8 cellular contexts compared by ENCODE assay signal in genomic region chr10:22316286-22317120, GRCh38. TPM values are rescaled to one million over a fixed set of nuclear protein-coding genes. Genes with fewer than 3 reads are reported as not detected.
A peak's percentile ranks its signal among the peaks of the same experiment; 100 is the strongest.
DNase-seq lines count a peak whose midpoint lies in the region; ATAC-seq and TF ChIP-seq lines count a peak whose summit lies in the region.

Gene COMMD3, plus strand, starts transcription at chr10:22316388. Its CDS starts 30 bp downstream, at chr10:22316418.

- peak within 1 kb of the TSS; percentile 96 for H3K4me2 ChIP-seq in DND-41 (ENCODE audit: insufficient read depth, low read length)

- peaks cover 47% of the 10 kb centered on the region for H3K27me3 Mint-ChIP-seq in nephron (ENCODE audit: low read depth)

- no peaks in the 10 kb centered on the region for H3K36me3 Mint-ChIP-seq in nephron (ENCODE audit: low read depth)

- H3K27me3 ChIP-seq in DND-41 (ENCODE audit: insufficient read depth, low read length, poor library complexity) = peaks cover 34% of the 10 kb centered on the region
- H3K27me3 ChIP-seq in suprapubic skin = no peaks in the 10 kb centered on the region

- H3K4me1 Mint-ChIP-seq in nephron = peaks cover 34% of the 10 kb centered on the region

- POLR2A ChIA-PET in RWPE1 (lab: Yijun Ruan, JAX; ENCODE audit: low non-redundant PET) = interaction anchor here (0.6 kb wide), 2 partner anchors 113 to 239 kb away, joined by 3 to 5 read pairs; no protein-coding TSS in a partner anchor

- peaks cover 2% of the 10 kb centered on the region; the same call in 1 of the 2 replicates for H4K20me1 ChIP-seq in DND-41 (ENCODE audit: insufficient read depth, low read length)

- TF ChIP-seq CTCF in DND-41 (IDR thresholded peaks at IDR 0.05; ENCODE audit: borderline replicate concordance, extremely low read depth, low read length, poor library complexity, severe bottlenecking) (no peak), RWPE1 (conservative IDR thresholded peaks at IDR 0.05; ENCODE audit: low read depth) (no peak), nephron (IDR thresholded peaks at IDR 0.05; ENCODE audit: unreplicated experiment in 3 of 3) (no peak), suprapubic skin (IDR thresholded peaks at IDR 0.05) (no peak)

- H3K9me3 ChIP-seq in DND-41 (ENCODE audit: insufficient read depth, low read length, severe bottlenecking) (no peaks in the 10 kb centered on the region), suprapubic skin (no peaks in the 10 kb centered on the region)

- WGBS in suprapubic skin = under 1% methylated on average over 35 of the region's 64 CpGs

- TF ChIP-seq EP300 in suprapubic skin (IDR thresholded peaks at IDR 0.05) = no peak

- H3K27ac Mint-ChIP-seq in nephron = peak within 1 kb of the TSS; percentile 97 to 99 (median 98)

- ATAC-seq in DND-41 (ENCODE audit: insufficient read depth, low read depth) (peak; percentile 64), GM21515 (IDR thresholded peaks at IDR 0.05; ENCODE audit: unreplicated experiment) (peak; percentile 57)

- CTCF ChIA-PET in RWPE1 (lab: Yijun Ruan, JAX) = interaction anchor here (0.6 to 1.0 kb wide), 3 partner anchors 9 to 357 kb away, joined by 3 read pairs; no protein-coding TSS in a partner anchor

- peak; percentile 16 to 44 for TF ChIP-seq POLR2A in suprapubic skin (IDR thresholded peaks at IDR 0.05)

- H3K9ac ChIP-seq in DND-41 (ENCODE audit: low read depth, low read length) = peak within 1 kb of the TSS; percentile 77

- H2AFZ ChIP-seq in DND-41 (ENCODE audit: low read depth, low read length) = peak within 1 kb of the TSS; percentile 95

- no peaks in the 10 kb centered on the region for H3K9me3 Mint-ChIP-seq in nephron

- H3K4me3 ChIP-seq in DND-41 (ENCODE audit: low read depth in 1 of 2, low read length in 2 of 2) = peak within 1 kb of the TSS; percentile 74 to 93
- H3K4me3 ChIP-seq in suprapubic skin = peak within 1 kb of the TSS; percentile 84

- peaks cover 23% of the 10 kb centered on the region for H3K79me2 ChIP-seq in DND-41 (ENCODE audit: insufficient read depth, low read length)

- DNase-seq in DND-41 (peak; percentile 81), HuH-7 (ENCODE audit: low spot score) (peak; percentile 85), RWPE1 (ENCODE audit: low spot score) (peak; percentile 62), fibroblast of the conjunctiva (ENCODE audit: low read depth) (peak; percentile 65), suprapubic skin (ENCODE audit: low spot score in 2 of 2) (peak; percentile 92 to 95)
- peak; percentile 93 for DNase-seq in activated effector memory CD4-positive, alpha-beta T cell treated with anti-CD3 and anti-CD28 coated beads, Interleukin-2, amount 50 U/mL, for 16 hours

- no peaks in the 10 kb centered on the region for H3K36me3 ChIP-seq in DND-41 (ENCODE audit: insufficient read depth, low read length)
- no peaks in the 10 kb centered on the region for H3K36me3 ChIP-seq in suprapubic skin

- H3K4me1 ChIP-seq in DND-41 (ENCODE audit: insufficient read depth, low read length) (peaks cover 44% of the 10 kb centered on the region), suprapubic skin (peaks cover 34% of the 10 kb centered on the region)

- H3K27ac ChIP-seq in DND-41 (ENCODE audit: low read length) (peak within 1 kb of the TSS; percentile 85), RWPE1 (peak within 1 kb of the TSS; percentile 96), suprapubic skin (peak within 1 kb of the TSS; percentile 92)

- H3K4me3 Mint-ChIP-seq in nephron = peak within 1 kb of the TSS; percentile 94 to 98 (median 96)

RNA-seq across cellular contexts. Expression of gene COMMD3, which starts in this region (rescaled TPM):
- total RNA-seq in suprapubic skin = 10 to 100 TPM; 32.9 to 46.7 (median 37.1) TPM

Comparison
In these comparisons a context has a peak if more than half of its experiments do, and no peak if none do; other contexts are left out.
1. Peak in every context shown above with its lines: DNase-seq, ATAC-seq, H3K4me3 ChIP-seq and H3K27ac ChIP-seq.